9 cellular contexts compared by ENCODE assay signal in the genomic region with DNA sequence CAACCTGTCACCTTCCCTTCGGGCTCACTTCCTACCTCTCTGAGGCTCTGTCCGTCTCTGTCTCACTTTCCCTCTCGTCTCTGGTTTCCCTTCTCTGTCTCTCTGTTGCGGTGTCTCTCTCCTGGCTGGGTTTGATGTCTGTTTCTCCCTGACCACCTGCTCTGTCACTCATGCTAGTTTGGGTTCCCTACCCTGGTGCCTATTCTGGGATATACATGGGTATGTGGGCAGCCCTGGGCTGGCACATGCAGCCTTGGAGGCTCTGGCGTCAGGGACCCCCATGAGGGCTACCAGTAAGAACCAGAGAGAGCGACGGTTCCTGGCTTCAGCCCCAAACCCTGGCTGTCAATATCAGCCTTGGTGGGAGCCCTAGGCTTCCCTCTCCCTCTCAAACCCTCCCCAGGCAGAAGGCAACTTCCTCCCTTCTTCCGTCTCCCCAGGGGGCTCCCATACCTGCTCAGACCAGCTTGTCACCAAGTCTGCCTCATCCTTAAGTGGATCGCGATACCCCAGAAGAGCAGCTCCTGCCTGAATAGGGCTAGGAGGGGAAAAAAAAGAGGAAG. TPM values are rescaled to one million over a fixed set of nuclear protein-coding genes. Genes with fewer than 3 reads are reported as not detected.
DNase-seq lines count a peak whose midpoint lies in the region; ATAC-seq, FAIRE-seq and TF ChIP-seq lines count a peak whose summit lies in the region.
"Had no signal": no experiment of that assay in that cellular context is flagged by ENCODE, and none has a peak within 500 bp of the region (broad histone marks: within the 10 kb centered on the region; RNA-seq: fewer than 3 reads in every experiment).

No MANE protein-coding gene starts in this region.

- peaks cover 25% of the 10 kb centered on the region for H3K4me1 ChIP-seq in HepG2 (ENCODE audit: insufficient read depth, low read length)
- no peaks in the 10 kb centered on the region for H3K4me1 ChIP-seq in right lobe of liver

- no peak for TF ChIP-seq EP300 in HepG2 (IDR thresholded peaks at IDR 0.05; ENCODE audit: low read depth in 2 of 2, low read length in 2 of 2)
- TF ChIP-seq EP300 in HepG2 (CRISPR knock-in tag; IDR thresholded peaks at IDR 0.05; ENCODE audit: borderline replicate concordance): no peak

- WGBS in HepG2 (ENCODE audit: low lambda C conversion rate): 32% methylated on average over 8 of the region's 10 CpGs
- 65% methylated on average over 5 of the region's 10 CpGs for WGBS in right lobe of liver (ENCODE audit: insufficient coverage, low coverage, low lambda C conversion rate, missing lambda C conversion rate)

- POLR2A ChIA-PET in HepG2 (lab: Yijun Ruan, JAX): interaction anchor here (1.0 to 4.9 kb wide), 6 partner anchors 10 to 133 kb away, joined by 3 to 75 read pairs (median 5); a partner anchor contains a TSS
- POLR2A ChIA-PET in activated naive CD8-positive, alpha-beta T cell treated with anti-CD3 and anti-CD28 coated beads, Interleukin-2, amount 10 ng/mL, durations not matched to agents 7 days and 5 days (lab: Charles Lee): interaction anchor here (0.9 to 5.4 kb wide), 4 partner anchors 9 to 133 kb away, joined by 3 to 72 read pairs (median 3); a partner anchor contains a TSS

- peak overlapping the region; percentile 75 for H3K9ac ChIP-seq in HepG2 (ENCODE audit: insufficient read depth, low read depth, low read length)

- no peak for DNase-seq in HepG2 (ENCODE audit: low spot score)
- no peak for DNase-seq in right lobe of liver
- no peak for DNase-seq in activated naive CD8-positive, alpha-beta T cell treated with anti-CD3 and anti-CD28 coated beads, Interleukin-2, amount 10 ng/mL, durations not matched to agents 7 days and 5 days
- DNase-seq in memory B cell (ENCODE audit: low spot score in 2 of 2): no peak
- DNase-seq in ecto neural progenitor cell (ENCODE audit: low spot score): no peak
- no peak for DNase-seq in NOMO-1 treated with dmso at 0.1 percent for 144 hours (lab: John Stamatoyannopoulos, UW; ENCODE audit: unreplicated experiment)
- DNase-seq in SKM-1 treated with dmso at 0.1 percent for 144 hours (lab: John Stamatoyannopoulos, UW; ENCODE audit: unreplicated experiment): no peak
- DNase-seq: activated effector memory CD4-positive, alpha-beta T cell treated with anti-CD3 and anti-CD28 coated beads, Interleukin-2, amount 50 U/mL, for 16 hours had no signal

- H3K27me3 Mint-ChIP-seq in activated naive CD8-positive, alpha-beta T cell treated with anti-CD3 and anti-CD28 coated beads, Interleukin-2, amount 10 ng/mL, durations not matched to agents 7 days and 5 days: no peaks in the 10 kb centered on the region
- no peaks in the 10 kb centered on the region for H3K27me3 Mint-ChIP-seq in memory B cell

- no peaks in the 10 kb centered on the region for H3K9me3 Mint-ChIP-seq in activated naive CD8-positive, alpha-beta T cell treated with anti-CD3 and anti-CD28 coated beads, Interleukin-2, amount 10 ng/mL, durations not matched to agents 7 days and 5 days
- no peaks in the 10 kb centered on the region for H3K9me3 Mint-ChIP-seq in memory B cell

- H3K4me2 ChIP-seq in HepG2 (ENCODE audit: low read depth, low read length): peak overlapping the region; percentile 82

- H3K9me3 ChIP-seq in HepG2 (ENCODE audit: low read length) (no peaks in the 10 kb centered on the region), right lobe of liver (no peaks in the 10 kb centered on the region)

- intact Hi-C loops in HepG2 (cut with micrococcal nuclease; ENCODE audit: unreplicated experiment): no loop called here
- intact Hi-C loops in right lobe of liver (cut with DNase I): no loop called here

- no peaks in the 10 kb centered on the region for H3K79me2 ChIP-seq in HepG2 (ENCODE audit: insufficient read depth, low read length)

- CTCF ChIA-PET in HepG2 (lab: Yijun Ruan, JAX; ENCODE audit: low intra/inter-chr PET ratio, low total read pairs): no interaction called here

- in situ Hi-C loops in HepG2 (cut with HindIII; ENCODE audit: extremely low pct_ligation_motif_present, low pct_unique_long_range_greater_than_20kb): loop anchor here (25.0 kb wide), 1 partner anchor 129 kb away; a partner anchor contains a TSS

- peak overlapping the region; percentile 43 to 74 (median 53) for H3K4me3 ChIP-seq in HepG2 (replicated peaks in 1 of 3; ENCODE audit: insufficient read depth in 1 of 3, low read depth in 2 of 3, low read length in 3 of 3)
- no peak overlapping the region for H3K4me3 ChIP-seq in right lobe of liver

- no peak for TF ChIP-seq POLR2A in HepG2 (IDR thresholded peaks at IDR 0.05; ENCODE audit: insufficient read depth in 1 of 2, low read depth in 2 of 2, low read length in 2 of 2)
- no peak for TF ChIP-seq POLR2A in right lobe of liver (IDR thresholded peaks at IDR 0.05)

- ATAC-seq in HepG2: no peak
- no peak for ATAC-seq in right lobe of liver
- peak; percentile 2 for ATAC-seq in activated naive CD8-positive, alpha-beta T cell treated with anti-CD3 and anti-CD28 coated beads, Interleukin-2, amount 10 ng/mL, durations not matched to agents 7 days and 5 days (ENCODE audit: low read depth)
- no peak for ATAC-seq in memory B cell (ENCODE audit: low read depth)
- ATAC-seq in GM21447 (IDR thresholded peaks at IDR 0.05; ENCODE audit: unreplicated experiment): no peak

- H3K27me3 ChIP-seq in HepG2 (ENCODE audit: control insufficient read depth in 1 of 2, insufficient read depth in 2 of 2, low read length in 2 of 2) (no peaks in the 10 kb centered on the region), right lobe of liver (no peaks in the 10 kb centered on the region)

- 0 out of 5 replicates have a peak, but pooled peaks cover 0 to 3% of the 10 kb centered on the region in 2 experiments for H3K36me3 ChIP-seq in HepG2 (replicated peaks in 1 of 2; ENCODE audit: control insufficient read depth in 1 of 2, insufficient read depth in 2 of 2, low read length in 2 of 2)
- no peaks in the 10 kb centered on the region for H3K36me3 ChIP-seq in right lobe of liver

- H3K27ac ChIP-seq in HepG2 (ENCODE audit: extremely low read length, insufficient read depth, low read length): peak overlapping the region; percentile 50
- peak overlapping the region in 1 of 3 donors; percentile 49 for H3K27ac ChIP-seq in right lobe of liver

- peaks cover 9% of the 10 kb centered on the region for H3K4me1 Mint-ChIP-seq in activated naive CD8-positive, alpha-beta T cell treated with anti-CD3 and anti-CD28 coated beads, Interleukin-2, amount 10 ng/mL, durations not matched to agents 7 days and 5 days
- peaks cover 12% of the 10 kb centered on the region for H3K4me1 Mint-ChIP-seq in memory B cell

- no peak for FAIRE-seq in HepG2 (lab: Jason Lieb, UNC)

- H3K4me3 Mint-ChIP-seq in activated naive CD8-positive, alpha-beta T cell treated with anti-CD3 and anti-CD28 coated beads, Interleukin-2, amount 10 ng/mL, durations not matched to agents 7 days and 5 days: peak overlapping the region; percentile 84
- peak overlapping the region; percentile 78 for H3K4me3 Mint-ChIP-seq in memory B cell

- TF ChIP-seq CTCF in HepG2 (CRISPR knock-in tag; IDR thresholded peaks at IDR 0.05) (no peak), right lobe of liver (IDR thresholded peaks at IDR 0.05) (no peak)

- H2AFZ ChIP-seq in HepG2 (ENCODE audit: low read length): no peak overlapping the region

- H3K36me3 Mint-ChIP-seq in activated naive CD8-positive, alpha-beta T cell treated with anti-CD3 and anti-CD28 coated beads, Interleukin-2, amount 10 ng/mL, durations not matched to agents 7 days and 5 days: peaks cover 3% of the 10 kb centered on the region
- H3K36me3 Mint-ChIP-seq in memory B cell: peaks cover 4% of the 10 kb centered on the region

- peak overlapping the region; percentile 81 for H3K27ac Mint-ChIP-seq in activated naive CD8-positive, alpha-beta T cell treated with anti-CD3 and anti-CD28 coated beads, Interleukin-2, amount 10 ng/mL, durations not matched to agents 7 days and 5 days
- peak overlapping the region; percentile 52 for H3K27ac Mint-ChIP-seq in memory B cell

- no TSS peak for BruUV-seq in HepG2 (replicated peaks; lab: Mats Ljungman, UMichigan)

- H4K20me1 ChIP-seq in HepG2 (ENCODE audit: insufficient read depth, low read length): no peaks in the 10 kb centered on the region

- TF ChIP-seq RAD21 in HepG2 (CRISPR knock-in tag; IDR thresholded peaks at IDR 0.05): no peak

RNA-seq across cellular contexts. Expression of a gene that starts 0.3 kb away (rescaled TPM):
- 4.6 and 4.7 TPM in 2 replicates for total RNA-seq in HepG2 (2016; rRNA removed; fragmentation: Illumina TruSeq; extraction: Trizol)
- 3.2 and 3.4 TPM in 2 replicates for total RNA-seq in HepG2 (2016; cell fraction: cytosol; rRNA removed; fragmentation: Illumina TruSeq; extraction: Trizol; ENCODE audit: low read depth)
- total RNA-seq in HepG2 (2016; cell fraction: insoluble cytoplasmic fraction; rRNA removed; fragmentation: Illumina TruSeq; extraction: Trizol): 3.9 and 5.0 TPM in 2 replicates
- 8.0 and 8.2 TPM in 2 replicates for total RNA-seq in HepG2 (2016; cell fraction: membrane; rRNA removed; fragmentation: Illumina TruSeq; extraction: Trizol)
- total RNA-seq in HepG2 (2016; cell fraction: nucleus; rRNA removed; fragmentation: Illumina TruSeq; extraction: Trizol): 5.1 and 5.8 TPM in 2 replicates
- polyA plus RNA-seq in HepG2 (2011; rRNA removed): 12.3 and 16.5 TPM in 2 replicates
- polyA plus RNA-seq in HepG2 (2011; cell fraction: cytosol; rRNA removed): 13.3 and 15.2 TPM in 2 replicates
- polyA plus RNA-seq in HepG2 (2011; cell fraction: nucleus; rRNA removed): 17.5 and 18.0 TPM in 2 replicates
- 8.0 and 11.7 TPM in 2 replicates for polyA plus RNA-seq in HepG2 (2012)
- polyA plus RNA-seq in HepG2 (2016; cell fraction: cytosol; fragmentation: Illumina TruSeq; extraction: Trizol; ENCODE audit: low read depth): 4.0 and 4.8 TPM in 2 replicates
- polyA plus RNA-seq in HepG2 (2016; cell fraction: insoluble cytoplasmic fraction; fragmentation: Illumina TruSeq; extraction: Trizol; ENCODE audit: low read depth): 4.8 and 4.9 TPM in 2 replicates
- polyA plus RNA-seq in HepG2 (2016; cell fraction: membrane; fragmentation: Illumina TruSeq; extraction: Trizol; ENCODE audit: low read depth): 9.1 and 9.5 TPM in 2 replicates
- 5.5 and 8.8 TPM in 2 replicates for polyA plus RNA-seq in HepG2 (2016; cell fraction: nucleus; fragmentation: Illumina TruSeq; extraction: Trizol; ENCODE audit: insufficient read depth, low read depth)
- polyA minus RNA-seq in HepG2 (2011; rRNA and poly(A)+ RNA removed; ENCODE audit: low replicate concordance): 24.1 and 42.4 TPM in 2 replicates
- polyA minus RNA-seq in HepG2 (2011; cell fraction: cytosol; rRNA and poly(A)+ RNA removed): 5.9 and 6.7 TPM in 2 replicates
- polyA minus RNA-seq in HepG2 (2011; cell fraction: nucleus; rRNA and poly(A)+ RNA removed): 4.2 and 5.0 TPM in 2 replicates
- 10 to 100 TPM; 11.7 to 19.5 (median 14.9) TPM for total RNA-seq in right lobe of liver
- 10 to 100 TPM; 20.5 to 26.2 TPM for total RNA-seq in activated naive CD8-positive, alpha-beta T cell treated with anti-CD3 and anti-CD28 coated beads, Interleukin-2, amount 10 ng/mL, durations not matched to agents 7 days and 5 days

RNA-seq across cellular contexts. Expression of a gene that starts 2.6 kb away (rescaled TPM):
- total RNA-seq in HepG2 (2016; rRNA removed; fragmentation: Illumina TruSeq; extraction: Trizol) (6.3 and 16.8 TPM in 2 replicates), right lobe of liver (10 to 100 TPM; 12.6 to 23.0 (median 17.3) TPM)
- 5.9 and 8.5 TPM in 2 replicates for total RNA-seq in HepG2 (2016; cell fraction: cytosol; rRNA removed; fragmentation: Illumina TruSeq; extraction: Trizol; ENCODE audit: low read depth)
- 4.8 and 17.3 TPM in 2 replicates for total RNA-seq in HepG2 (2016; cell fraction: insoluble cytoplasmic fraction; rRNA removed; fragmentation: Illumina TruSeq; extraction: Trizol)
- total RNA-seq in HepG2 (2016; cell fraction: membrane; rRNA removed; fragmentation: Illumina TruSeq; extraction: Trizol): 5.5 and 6.3 TPM in 2 replicates
- 17.9 and 26.2 TPM in 2 replicates for total RNA-seq in HepG2 (2016; cell fraction: nucleus; rRNA removed; fragmentation: Illumina TruSeq; extraction: Trizol)
- polyA plus RNA-seq in HepG2 (2011; rRNA removed): 27.9 and 30.9 TPM in 2 replicates
- polyA plus RNA-seq in HepG2 (2011; cell fraction: cytosol; rRNA removed): 8.7 and 11.6 TPM in 2 replicates
- polyA plus RNA-seq in HepG2 (2011; cell fraction: nucleus; rRNA removed): 281 and 287 TPM in 2 replicates
- 16.8 and 21.1 TPM in 2 replicates for polyA plus RNA-seq in HepG2 (2012)
- 2.5 and 2.9 TPM in 2 replicates for polyA plus RNA-seq in HepG2 (2016; cell fraction: cytosol; fragmentation: Illumina TruSeq; extraction: Trizol; ENCODE audit: low read depth)
- 5.3 and 7.9 TPM in 2 replicates for polyA plus RNA-seq in HepG2 (2016; cell fraction: insoluble cytoplasmic fraction; fragmentation: Illumina TruSeq; extraction: Trizol; ENCODE audit: low read depth)
- polyA plus RNA-seq in HepG2 (2016; cell fraction: membrane; fragmentation: Illumina TruSeq; extraction: Trizol; ENCODE audit: low read depth): 4.2 and 4.6 TPM in 2 replicates
- 70.8 TPM in 2 replicates for polyA plus RNA-seq in HepG2 (2016; cell fraction: nucleus; fragmentation: Illumina TruSeq; extraction: Trizol; ENCODE audit: insufficient read depth, low read depth)
- 16.6 and 35.2 TPM in 2 replicates for polyA minus RNA-seq in HepG2 (2011; rRNA and poly(A)+ RNA removed; ENCODE audit: low replicate concordance)
- 7.0 and 7.2 TPM in 2 replicates for polyA minus RNA-seq in HepG2 (2011; cell fraction: cytosol; rRNA and poly(A)+ RNA removed)
- polyA minus RNA-seq in HepG2 (2011; cell fraction: nucleus; rRNA and poly(A)+ RNA removed): 23.2 and 28.2 TPM in 2 replicates
- 10 to 100 TPM; 94.7 to 95.3 TPM for total RNA-seq in activated naive CD8-positive, alpha-beta T cell treated with anti-CD3 and anti-CD28 coated beads, Interleukin-2, amount 10 ng/mL, durations not matched to agents 7 days and 5 days

RNA-seq across cellular contexts. Expression of a gene that starts 10.6 kb away (rescaled TPM):
- total RNA-seq in HepG2 (2016; rRNA removed; fragmentation: Illumina TruSeq; extraction: Trizol) (2,381 and 2,883 TPM in 2 replicates), right lobe of liver (1,000 to 10,000 TPM in 5 of 6 experiments, 100 to 1,000 TPM in 1; 899 to 1,899 (median 1,157) TPM)
- total RNA-seq in HepG2 (2016; cell fraction: cytosol; rRNA removed; fragmentation: Illumina TruSeq; extraction: Trizol; ENCODE audit: low read depth): 2,845 and 3,163 TPM in 2 replicates
- total RNA-seq in HepG2 (2016; cell fraction: insoluble cytoplasmic fraction; rRNA removed; fragmentation: Illumina TruSeq; extraction: Trizol): 2,364 and 2,968 TPM in 2 replicates
- 6,021 and 6,074 TPM in 2 replicates for total RNA-seq in HepG2 (2016; cell fraction: membrane; rRNA removed; fragmentation: Illumina TruSeq; extraction: Trizol)
- total RNA-seq in HepG2 (2016; cell fraction: nucleus; rRNA removed; fragmentation: Illumina TruSeq; extraction: Trizol): 936 and 1,040 TPM in 2 replicates
- 4,713 and 5,167 TPM in 2 replicates for polyA plus RNA-seq in HepG2 (2011; rRNA removed)
- polyA plus RNA-seq in HepG2 (2011; cell fraction: cytosol; rRNA removed): 7,297 and 8,438 TPM in 2 replicates
- 1,715 and 1,756 TPM in 2 replicates for polyA plus RNA-seq in HepG2 (2011; cell fraction: nucleus; rRNA removed)
- 3,170 and 4,590 TPM in 2 replicates for polyA plus RNA-seq in HepG2 (2012)
- polyA plus RNA-seq in HepG2 (2016; cell fraction: cytosol; fragmentation: Illumina TruSeq; extraction: Trizol; ENCODE audit: low read depth): 5,111 and 5,676 TPM in 2 replicates
- 3,496 and 3,549 TPM in 2 replicates for polyA plus RNA-seq in HepG2 (2016; cell fraction: insoluble cytoplasmic fraction; fragmentation: Illumina TruSeq; extraction: Trizol; ENCODE audit: low read depth)
- polyA plus RNA-seq in HepG2 (2016; cell fraction: membrane; fragmentation: Illumina TruSeq; extraction: Trizol; ENCODE audit: low read depth): 7,184 and 7,370 TPM in 2 replicates
- polyA plus RNA-seq in HepG2 (2016; cell fraction: nucleus; fragmentation: Illumina TruSeq; extraction: Trizol; ENCODE audit: insufficient read depth, low read depth): 1,977 and 1,989 TPM in 2 replicates
- 1,812 and 2,162 TPM in 2 replicates for polyA minus RNA-seq in HepG2 (2011; rRNA and poly(A)+ RNA removed; ENCODE audit: low replicate concordance)
- 929 and 970 TPM in 2 replicates for polyA minus RNA-seq in HepG2 (2011; cell fraction: cytosol; rRNA and poly(A)+ RNA removed)
- polyA minus RNA-seq in HepG2 (2011; cell fraction: nucleus; rRNA and poly(A)+ RNA removed): 272 and 332 TPM in 2 replicates
- total RNA-seq in activated naive CD8-positive, alpha-beta T cell treated with anti-CD3 and anti-CD28 coated beads, Interleukin-2, amount 10 ng/mL, durations not matched to agents 7 days and 5 days: 1,000 to 10,000 TPM; 2,867 to 2,975 TPM

RNA-seq across cellular contexts. Expression of a gene that starts 19.7 kb away (rescaled TPM):
- total RNA-seq in HepG2 (2016; rRNA removed; fragmentation: Illumina TruSeq; extraction: Trizol): 23.1 and 56.7 TPM in 2 replicates
- 11.1 and 12.5 TPM in 2 replicates for total RNA-seq in HepG2 (2016; cell fraction: cytosol; rRNA removed; fragmentation: Illumina TruSeq; extraction: Trizol; ENCODE audit: low read depth)
- total RNA-seq in HepG2 (2016; cell fraction: insoluble cytoplasmic fraction; rRNA removed; fragmentation: Illumina TruSeq; extraction: Trizol): 18.3 and 57.2 TPM in 2 replicates
- total RNA-seq in HepG2 (2016; cell fraction: membrane; rRNA removed; fragmentation: Illumina TruSeq; extraction: Trizol): 19.9 and 20.2 TPM in 2 replicates
- 51.0 and 62.6 TPM in 2 replicates for total RNA-seq in HepG2 (2016; cell fraction: nucleus; rRNA removed; fragmentation: Illumina TruSeq; extraction: Trizol)
- polyA plus RNA-seq in HepG2 (2011; rRNA removed): 110 and 142 TPM in 2 replicates
- 147 and 160 TPM in 2 replicates for polyA plus RNA-seq in HepG2 (2011; cell fraction: cytosol; rRNA removed)
- polyA plus RNA-seq in HepG2 (2011; cell fraction: nucleus; rRNA removed): 101 and 106 TPM in 2 replicates
- 83.1 and 96.9 TPM in 2 replicates for polyA plus RNA-seq in HepG2 (2012)
- polyA plus RNA-seq in HepG2 (2016; cell fraction: cytosol; fragmentation: Illumina TruSeq; extraction: Trizol; ENCODE audit: low read depth): 20.5 and 22.7 TPM in 2 replicates
- polyA plus RNA-seq in HepG2 (2016; cell fraction: insoluble cytoplasmic fraction; fragmentation: Illumina TruSeq; extraction: Trizol; ENCODE audit: low read depth): 31.3 and 34.5 TPM in 2 replicates
- 23.2 and 27.2 TPM in 2 replicates for polyA plus RNA-seq in HepG2 (2016; cell fraction: membrane; fragmentation: Illumina TruSeq; extraction: Trizol; ENCODE audit: low read depth)
- 127 and 134 TPM in 2 replicates for polyA plus RNA-seq in HepG2 (2016; cell fraction: nucleus; fragmentation: Illumina TruSeq; extraction: Trizol; ENCODE audit: insufficient read depth, low read depth)
- 142 and 210 TPM in 2 replicates for polyA minus RNA-seq in HepG2 (2011; rRNA and poly(A)+ RNA removed; ENCODE audit: low replicate concordance)
- 79.7 and 100 TPM in 2 replicates for polyA minus RNA-seq in HepG2 (2011; cell fraction: cytosol; rRNA and poly(A)+ RNA removed)
- polyA minus RNA-seq in HepG2 (2011; cell fraction: nucleus; rRNA and poly(A)+ RNA removed): 19.4 and 25.6 TPM in 2 replicates
- 10 to 100 TPM; 26.5 to 41.4 (median 32.4) TPM for total RNA-seq in right lobe of liver
- total RNA-seq in activated naive CD8-positive, alpha-beta T cell treated with anti-CD3 and anti-CD28 coated beads, Interleukin-2, amount 10 ng/mL, durations not matched to agents 7 days and 5 days: 10 to 100 TPM; 46.9 to 51.1 TPM

RNA-seq across cellular contexts. Expression of a gene that starts 28.2 kb away (rescaled TPM):
- total RNA-seq in HepG2 (2016; rRNA removed; fragmentation: Illumina TruSeq; extraction: Trizol) (10.9 and 17.4 TPM in 2 replicates), right lobe of liver (10 to 100 TPM; 26.8 to 37.7 (median 30.9) TPM)
- total RNA-seq in HepG2 (2016; cell fraction: cytosol; rRNA removed; fragmentation: Illumina TruSeq; extraction: Trizol; ENCODE audit: low read depth): 3.6 and 5.6 TPM in 2 replicates
- total RNA-seq in HepG2 (2016; cell fraction: insoluble cytoplasmic fraction; rRNA removed; fragmentation: Illumina TruSeq; extraction: Trizol): 8.9 and 16.8 TPM in 2 replicates
- 7.5 and 7.6 TPM in 2 replicates for total RNA-seq in HepG2 (2016; cell fraction: membrane; rRNA removed; fragmentation: Illumina TruSeq; extraction: Trizol)
- 13.9 and 15.7 TPM in 2 replicates for total RNA-seq in HepG2 (2016; cell fraction: nucleus; rRNA removed; fragmentation: Illumina TruSeq; extraction: Trizol)
- polyA plus RNA-seq in HepG2 (2011; rRNA removed): 105 and 124 TPM in 2 replicates
- polyA plus RNA-seq in HepG2 (2011; cell fraction: cytosol; rRNA removed): 60.1 and 62.5 TPM in 2 replicates
- 582 and 608 TPM in 2 replicates for polyA plus RNA-seq in HepG2 (2011; cell fraction: nucleus; rRNA removed)
- 57.4 and 84.6 TPM in 2 replicates for polyA plus RNA-seq in HepG2 (2012)
- polyA plus RNA-seq in HepG2 (2016; cell fraction: cytosol; fragmentation: Illumina TruSeq; extraction: Trizol; ENCODE audit: low read depth): 3.7 and 4.3 TPM in 2 replicates
- polyA plus RNA-seq in HepG2 (2016; cell fraction: insoluble cytoplasmic fraction; fragmentation: Illumina TruSeq; extraction: Trizol; ENCODE audit: low read depth): 14.7 and 19.8 TPM in 2 replicates
- 8.3 and 8.4 TPM in 2 replicates for polyA plus RNA-seq in HepG2 (2016; cell fraction: membrane; fragmentation: Illumina TruSeq; extraction: Trizol; ENCODE audit: low read depth)
- polyA plus RNA-seq in HepG2 (2016; cell fraction: nucleus; fragmentation: Illumina TruSeq; extraction: Trizol; ENCODE audit: insufficient read depth, low read depth): 82.9 and 93.3 TPM in 2 replicates
- 62.2 and 71.5 TPM in 2 replicates for polyA minus RNA-seq in HepG2 (2011; rRNA and poly(A)+ RNA removed; ENCODE audit: low replicate concordance)
- 25.7 and 26.8 TPM in 2 replicates for polyA minus RNA-seq in HepG2 (2011; cell fraction: cytosol; rRNA and poly(A)+ RNA removed)
- 94.9 and 97.9 TPM in 2 replicates for polyA minus RNA-seq in HepG2 (2011; cell fraction: nucleus; rRNA and poly(A)+ RNA removed)
- 100 to 1,000 TPM; 138 to 147 TPM for total RNA-seq in activated naive CD8-positive, alpha-beta T cell treated with anti-CD3 and anti-CD28 coated beads, Interleukin-2, amount 10 ng/mL, durations not matched to agents 7 days and 5 days

Comparison
In these comparisons a context has a peak if more than half of its experiments do, and no peak if none do; other contexts are left out.
1. H3K4me3 ChIP-seq: peak in HepG2 (3 of 3); none in right lobe of liver (0 of 3).